ENCODE assay signal across 9 cellular contexts in genomic region chr14:93430889-93431670, GRCh38. TPM values are rescaled to one million over a fixed set of nuclear protein-coding genes. Genes with fewer than 3 reads are reported as not detected.
DNase-seq lines count a peak whose midpoint lies in the region; ATAC-seq and TF ChIP-seq lines count a peak whose summit lies in the region.
"Had no signal": no experiment of that assay in that cellular context is flagged by ENCODE, and none has a peak within 500 bp of the region (broad histone marks: within the 10 kb centered on the region; RNA-seq: fewer than 3 reads in every experiment).

TSS of gene UNC79 (plus strand) at chr14:93430939. CDS start at chr14:93431030, 91 bp downstream.

- no peak within 1 kb of the TSS for H3K4me2 ChIP-seq in MM.1S (ENCODE audit: low read depth, low read length)

- peaks cover 86% of the 10 kb centered on the region for H3K27me3 Mint-ChIP-seq in neural crest cell (ENCODE audit: low read depth)

- H3K9me2 ChIP-seq in MM.1S (replicated peaks; ENCODE audit: insufficient read depth, low read length): no peaks in the 10 kb centered on the region

- no peak within 1 kb of the TSS for H2AFZ ChIP-seq in MM.1S (ENCODE audit: low read length)

- peaks cover 4% of the 10 kb centered on the region for H3K36me3 Mint-ChIP-seq in neural crest cell (ENCODE audit: low read depth)

- TF ChIP-seq CTCF in neural crest cell (conservative IDR thresholded peaks at IDR 0.05) (no peak), MM.1S (IDR thresholded peaks at IDR 0.05; ENCODE audit: low read length) (no peak)

- no peak within 1 kb of the TSS for H3K27ac ChIP-seq in ectodermal cell (ENCODE audit: insufficient read depth, low read depth, low read length, poor library complexity, severe bottlenecking)
- no peak within 1 kb of the TSS for H3K27ac ChIP-seq in MM.1S (ENCODE audit: low read length)
- H3K27ac ChIP-seq: skin epidermis had no signal

- H3K4me1 Mint-ChIP-seq in neural crest cell: peaks cover 12% of the 10 kb centered on the region

- no peak within 1 kb of the TSS for H3K9ac ChIP-seq in MM.1S (ENCODE audit: low read length)

- H3K4me1 ChIP-seq in ectodermal cell (ENCODE audit: control insufficient read depth, insufficient read depth, low read length) (peaks cover 3% of the 10 kb centered on the region), MM.1S (ENCODE audit: low read length) (no peaks in the 10 kb centered on the region)

- H3K36me3 ChIP-seq in ectodermal cell (ENCODE audit: control insufficient read depth, insufficient read depth, low read length): no peaks in the 10 kb centered on the region
- H3K36me3 ChIP-seq in MM.1S (replicated peaks; ENCODE audit: insufficient read depth, low read length): no peaks in the 10 kb centered on the region

- H3F3A ChIP-seq in MM.1S (ENCODE audit: insufficient read depth, low read length): no peaks in the 10 kb centered on the region

- no peaks in the 10 kb centered on the region for H4K20me1 ChIP-seq in MM.1S (ENCODE audit: insufficient read depth, low read length)

- H3K4me3 ChIP-seq in ectodermal cell (ENCODE audit: insufficient read depth, low read depth, low read length) (peak within 1 kb of the TSS; percentile 57), MM.1S (ENCODE audit: low read length) (no peak within 1 kb of the TSS)
- H3K4me3 ChIP-seq: skin epidermis had no signal

- no peak within 1 kb of the TSS for H3K27ac Mint-ChIP-seq in neural crest cell (ENCODE audit: unreplicated experiment)

- ATAC-seq in HG02571 (IDR thresholded peaks at IDR 0.05; ENCODE audit: unreplicated experiment) (no peak), HG02870 (IDR thresholded peaks at IDR 0.05; ENCODE audit: unreplicated experiment) (no peak), HG02623 (IDR thresholded peaks at IDR 0.05; ENCODE audit: unreplicated experiment) (no peak)

- DNase-seq in G401 (ENCODE audit: low spot score) (peak; percentile 95), NCI-H345 treated with DMSO at 0.1 percent for 48 hours (lab: John Stamatoyannopoulos, UW; ENCODE audit: unreplicated experiment) (peak; percentile 79), neural crest cell (ENCODE audit: low read depth, low spot score) (peak; percentile 60), MM.1S (no peak)

- in situ Hi-C loops in G401 (cut with HindIII; ENCODE audit: low sequenced_read_pairs): no loop called here

- H3K4me3 Mint-ChIP-seq in neural crest cell: peak within 1 kb of the TSS; percentile 94

- H3K9me3 Mint-ChIP-seq in neural crest cell: peaks cover 6% of the 10 kb centered on the region

- peaks cover 17% of the 10 kb centered on the region for H3K27me3 ChIP-seq in ectodermal cell (ENCODE audit: control insufficient read depth, insufficient read depth, low read length, poor library complexity, severe bottlenecking)
- no peaks in the 10 kb centered on the region for H3K27me3 ChIP-seq in MM.1S (replicated peaks; ENCODE audit: insufficient read depth, low read length)

- no peaks in the 10 kb centered on the region for H3K9me3 ChIP-seq in ectodermal cell (ENCODE audit: control insufficient read depth, low read length)
- no peaks in the 10 kb centered on the region for H3K9me3 ChIP-seq in MM.1S (replicated peaks; ENCODE audit: insufficient read depth, low read length)

- WGBS in ectodermal cell, 2 experiments: 1% methylated on average over 31 to 34 of the region's 35 CpGs

- no peaks in the 10 kb centered on the region for H3K79me2 ChIP-seq in MM.1S (ENCODE audit: low read length)

RNA-seq across cellular contexts. Expression of gene UNC79, which starts in this region (rescaled TPM):
- total RNA-seq in G401 (2014; rRNA removed; shearing (Covaris generic)): 0.44 TPM in 1 of 2 replicates, not detected in the other
- polyA plus RNA-seq in ectodermal cell (2013, experiment 1 of 4): 1.4 TPM
- polyA plus RNA-seq in ectodermal cell (2013, experiment 2 of 4): 1.7 TPM
- polyA plus RNA-seq in ectodermal cell (2013, experiment 3 of 4): 1.4 TPM
- polyA plus RNA-seq in ectodermal cell (2013, experiment 4 of 4): 2.3 TPM
- 2.2 and 2.3 TPM in 2 replicates for total RNA-seq in neural crest cell

Comparison
In these comparisons a context has a peak if more than half of its experiments do, and no peak if none do; other contexts are left out.
1. Peak in DNase-seq in G401; RNA of the gene not detected or under 1 TPM.